ENCODE assay signal across 1 cellular context in genomic region chr15:43230640-43231115, GRCh38.
TF ChIP-seq lines count a peak whose summit lies in the region.

No MANE protein-coding gene starts in this region.

TF ChIP-seq in IMR-90, 13 proteins besides CTCF, POLR2A, EP300 and RAD21:
- TF ChIP-seq CEBPB (IDR thresholded peaks at IDR 0.05; ENCODE audit: low read depth, low read length) (no peak), ELK1 (IDR thresholded peaks at IDR 0.05; ENCODE audit: borderline replicate concordance, low read depth, low read length) (no peak), SMC3 (IDR thresholded peaks at IDR 0.05; ENCODE audit: low read depth, low read length) (no peak), CHD1 (IDR thresholded peaks at IDR 0.05; ENCODE audit: low read depth, low read length) (no peak)
- TF ChIP-seq, protein P1, sequence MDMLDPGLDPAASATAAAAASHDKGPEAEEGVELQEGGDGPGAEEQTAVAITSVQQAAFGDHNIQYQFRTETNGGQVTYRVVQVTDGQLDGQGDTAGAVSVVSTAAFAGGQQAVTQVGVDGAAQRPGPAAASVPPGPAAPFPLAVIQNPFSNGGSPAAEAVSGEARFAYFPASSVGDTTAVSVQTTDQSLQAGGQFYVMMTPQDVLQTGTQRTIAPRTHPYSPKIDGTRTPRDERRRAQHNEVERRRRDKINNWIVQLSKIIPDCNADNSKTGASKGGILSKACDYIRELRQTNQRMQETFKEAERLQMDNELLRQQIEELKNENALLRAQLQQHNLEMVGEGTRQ (IDR thresholded peaks at IDR 0.05; ENCODE audit: low read depth, low read length), result no peak
